8 cellular contexts compared by ENCODE assay signal in genomic region chr5:1801061-1801953, GRCh38. TPM values are rescaled to one million over a fixed set of nuclear protein-coding genes. Genes with fewer than 3 reads are reported as not detected.
A peak's percentile ranks its signal among the peaks of the same experiment; 100 is the strongest.
DNase-seq lines count a peak whose midpoint lies in the region; ATAC-seq lines count a peak whose summit lies in the region.

Gene NDUFS6, plus strand, starts transcription at chr5:1801407. Its CDS starts 11 bp downstream, at chr5:1801418.

- H3K4me1 ChIP-seq in BLaER1 treated with 17β-estradiol and CSF1 and Interleukin-3, amounts not matched to agents 10 nM and 100 nM, result peaks cover 30 to 50% (median 48%) of the 10 kb centered on the region in 10 experiments
- peaks cover 13% of the 10 kb centered on the region for H3K4me1 ChIP-seq in effector memory CD4-positive, alpha-beta T cell (ENCODE audit: control insufficient read depth, insufficient read depth, low read length, poor library complexity, severe bottlenecking)

- H3K4me1 Mint-ChIP-seq in activated CD8-positive, alpha-beta T cell treated with anti-CD3 and anti-CD28 coated beads, Interleukin-2, amount 10 ng/mL, durations not matched to agents 7 days and 5 days (ENCODE audit: low read depth), result peaks cover 43% of the 10 kb centered on the region

- H3K27me3 ChIP-seq in BLaER1 treated with 17β-estradiol and CSF1 and Interleukin-3, amounts not matched to agents 10 nM and 100 nM, result peaks cover 0 to 32% (median 0%) of the 10 kb centered on the region in 11 experiments; a peak in 3 of 22 replicates
- H3K27me3 ChIP-seq in effector memory CD4-positive, alpha-beta T cell (replicated peaks; ENCODE audit: control insufficient read depth, insufficient read depth, low read length, poor library complexity, severe bottlenecking), result no peaks in the 10 kb centered on the region

- peaks cover 58 to 66% (median 62%) of the 10 kb centered on the region in 11 experiments for H3K36me3 ChIP-seq in BLaER1 treated with 17β-estradiol and CSF1 and Interleukin-3, amounts not matched to agents 10 nM and 100 nM
- H3K36me3 ChIP-seq in effector memory CD4-positive, alpha-beta T cell (ENCODE audit: control insufficient read depth, insufficient read depth, low read length), result peaks cover 45% of the 10 kb centered on the region

- ATAC-seq in GM19324 (IDR thresholded peaks at IDR 0.05; ENCODE audit: low FRiP score, unreplicated experiment) (peak; percentile 62), HG03457 (IDR thresholded peaks at IDR 0.05; ENCODE audit: unreplicated experiment) (peak; percentile 34)
- peak; percentile 65 for ATAC-seq in activated CD8-positive, alpha-beta T cell treated with anti-CD3 and anti-CD28 coated beads, Interleukin-2, amount 10 ng/mL, durations not matched to agents 7 days and 5 days

- peak within 1 kb of the TSS; percentile 89 to 97 (median 94) for H3K9ac ChIP-seq in BLaER1 treated with 17β-estradiol and CSF1 and Interleukin-3, amounts not matched to agents 10 nM and 100 nM

- peak; percentile 88 for DNase-seq in NCI-H774 (lab: John Stamatoyannopoulos, UW)
- peak; percentile 84 for DNase-seq in activated CD8-positive, alpha-beta T cell treated with anti-CD3 and anti-CD28 coated beads, Interleukin-2, amount 10 ng/mL, durations not matched to agents 7 days and 5 days
- peak; percentile 55 to 72 (median 71) for DNase-seq in effector memory CD4-positive, alpha-beta T cell
- DNase-seq in medulla oblongata (ENCODE audit: extremely low spot score), result peak; percentile 84
- DNase-seq in stimulated activated CD4-positive, alpha-beta T cell treated with anti-CD3 and anti-CD28 coated beads, TNF-alpha, amount 100 ng/mL, for 48 hours (ENCODE audit: low read depth in 3 of 3), result peak; percentile 52 to 81 (median 66)

- H4K20me1 ChIP-seq in BLaER1 treated with 17β-estradiol and CSF1 and Interleukin-3, amounts not matched to agents 10 nM and 100 nM, result peaks cover 43 to 62% (median 59%) of the 10 kb centered on the region in 11 experiments

- no peaks in the 10 kb centered on the region for H3K27me3 Mint-ChIP-seq in activated CD8-positive, alpha-beta T cell treated with anti-CD3 and anti-CD28 coated beads, Interleukin-2, amount 10 ng/mL, durations not matched to agents 7 days and 5 days (ENCODE audit: low read depth)

- peak within 1 kb of the TSS; percentile 70 to 99 (median 94) for H3K4me3 ChIP-seq in BLaER1 treated with 17β-estradiol and CSF1 and Interleukin-3, amounts not matched to agents 10 nM and 100 nM
- peak within 1 kb of the TSS; percentile 60 for H3K4me3 ChIP-seq in effector memory CD4-positive, alpha-beta T cell (ENCODE audit: insufficient read depth, low read depth, low read length, poor library complexity, severe bottlenecking)

- H3K4me2 ChIP-seq in BLaER1 treated with 17β-estradiol and CSF1 and Interleukin-3, amounts not matched to agents 10 nM and 100 nM, result peak within 1 kb of the TSS; percentile 85 to 100 (median 96)

- peak within 1 kb of the TSS; percentile 95 for H3K27ac Mint-ChIP-seq in activated CD8-positive, alpha-beta T cell treated with anti-CD3 and anti-CD28 coated beads, Interleukin-2, amount 10 ng/mL, durations not matched to agents 7 days and 5 days

- no peaks in the 10 kb centered on the region for H3K9me3 Mint-ChIP-seq in activated CD8-positive, alpha-beta T cell treated with anti-CD3 and anti-CD28 coated beads, Interleukin-2, amount 10 ng/mL, durations not matched to agents 7 days and 5 days (ENCODE audit: insufficient read depth)

- H3K4me3 Mint-ChIP-seq in activated CD8-positive, alpha-beta T cell treated with anti-CD3 and anti-CD28 coated beads, Interleukin-2, amount 10 ng/mL, durations not matched to agents 7 days and 5 days, result peak within 1 kb of the TSS; percentile 98

- no peaks in the 10 kb centered on the region for H3K9me3 ChIP-seq in BLaER1 treated with 17β-estradiol and CSF1 and Interleukin-3, amounts not matched to agents 10 nM and 100 nM (replicated peaks in 1 of 11)
- H3K9me3 ChIP-seq in effector memory CD4-positive, alpha-beta T cell (ENCODE audit: control insufficient read depth, low read length), result no peaks in the 10 kb centered on the region

- peak within 1 kb of the TSS; percentile 86 to 96 (median 92) for H3K27ac ChIP-seq in BLaER1 treated with 17β-estradiol and CSF1 and Interleukin-3, amounts not matched to agents 10 nM and 100 nM
- peak within 1 kb of the TSS; percentile 82 for H3K27ac ChIP-seq in effector memory CD4-positive, alpha-beta T cell (ENCODE audit: insufficient read depth, low read length, poor library complexity, severe bottlenecking)

- CTCF ChIA-PET in activated CD8-positive, alpha-beta T cell treated with anti-CD3 and anti-CD28 coated beads, Interleukin-2, amount 10 ng/mL, durations not matched to agents 7 days and 5 days (lab: Charles Lee), result interaction anchor here (0.9 to 4.5 kb wide), 7 partner anchors 8 to 63 kb away, joined by 3 to 21 read pairs (median 6); no protein-coding TSS in a partner anchor

- POLR2A ChIA-PET in activated CD8-positive, alpha-beta T cell treated with anti-CD3 and anti-CD28 coated beads, Interleukin-2, amount 10 ng/mL, durations not matched to agents 7 days and 5 days (lab: Charles Lee), result interaction anchor here (0.7 to 1.6 kb wide), 4 partner anchors 9 to 450 kb away, joined by 3 to 11 read pairs (median 4); no protein-coding TSS in a partner anchor

- peaks cover 58% of the 10 kb centered on the region for H3K36me3 Mint-ChIP-seq in activated CD8-positive, alpha-beta T cell treated with anti-CD3 and anti-CD28 coated beads, Interleukin-2, amount 10 ng/mL, durations not matched to agents 7 days and 5 days (ENCODE audit: low read depth)

RNA-seq across cellular contexts. Expression of gene NDUFS6, which starts in this region (rescaled TPM):
- 10 to 100 TPM; 36.6 to 36.7 TPM for total RNA-seq in activated CD8-positive, alpha-beta T cell treated with anti-CD3 and anti-CD28 coated beads, Interleukin-2, amount 10 ng/mL, durations not matched to agents 7 days and 5 days

Comparison
In these comparisons a context has a peak if more than half of its experiments do, and no peak if none do; other contexts are left out.
1. Peak in every context shown above with its lines: DNase-seq, ATAC-seq, H3K4me3 ChIP-seq and H3K27ac ChIP-seq.